Comparison of ENCODE assay signal across 16 cellular contexts in the genomic region with DNA sequence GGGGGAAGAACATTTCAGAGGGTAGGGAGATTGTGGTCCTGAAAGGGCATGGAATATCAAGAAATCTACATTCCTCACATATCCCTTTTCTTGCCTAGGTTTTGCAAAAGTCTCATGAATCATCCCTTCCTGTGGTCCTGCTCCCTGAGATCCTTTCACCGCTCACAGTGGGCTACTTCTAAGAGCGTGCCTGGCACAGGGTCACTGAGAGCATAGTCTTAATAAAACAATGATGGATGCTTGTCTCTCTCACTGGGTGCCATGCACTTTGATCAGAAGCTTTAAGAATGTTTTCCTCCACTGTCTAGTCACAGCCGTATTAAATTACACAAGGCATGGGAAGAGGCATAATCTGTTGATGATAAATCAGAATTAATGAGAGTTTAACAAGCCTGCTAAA.
DNase-seq lines count a peak whose midpoint lies in the region; ATAC-seq and TF ChIP-seq lines count a peak whose summit lies in the region.
"Had no signal": no experiment of that assay in that cellular context is flagged by ENCODE, and none has a peak within 500 bp of the region (broad histone marks: within the 10 kb centered on the region; RNA-seq: fewer than 3 reads in every experiment).

No MANE protein-coding gene starts in this region.

- H3K4me3 ChIP-seq in AG10803 (ENCODE audit: low read length), result no peak overlapping the region
- H3K4me3 ChIP-seq in HEK293 (ENCODE audit: low read depth, low read length), result no peak overlapping the region
- peak overlapping the region; percentile 2; the same call in 1 of the 2 replicates for H3K4me3 ChIP-seq in iPS-20b (ENCODE audit: low read length)
- no peak overlapping the region for H3K4me3 ChIP-seq in colonic mucosa
- H3K4me3 ChIP-seq in upper lobe of left lung, result no peak overlapping the region
- no peak overlapping the region for H3K4me3 ChIP-seq in adrenal gland
- H3K4me3 ChIP-seq: A549 had no signal

- WGBS in upper lobe of left lung, 2 donors, result 49 to 65% methylated on average over 3 of the region's 3 CpGs
- WGBS in adrenal gland, 4 donors, result 36 to 55% (median 52%) methylated on average over 3 of the region's 3 CpGs

- ATAC-seq in upper lobe of left lung (ENCODE audit: low FRiP score in 2 of 2), result no peak
- ATAC-seq: A549, HCT116 had no signal

- TF ChIP-seq CTCF in AG10803 (conservative IDR thresholded peaks at IDR 0.05; ENCODE audit: low read length) (no peak), HEK293 (tag by site-specific recombination; IDR thresholded peaks at IDR 0.05) (no peak), colonic mucosa (IDR thresholded peaks at IDR 0.05) (no peak), upper lobe of left lung (IDR thresholded peaks at IDR 0.05) (no peak), adrenal gland (IDR thresholded peaks at IDR 0.05) (no peak)

- H3K9ac ChIP-seq in iPS-20b (ENCODE audit: low read depth, low read length) (0 out of 2 replicates have a peak overlapping the region, but pooled peaks have one; percentile 10), colonic mucosa (ENCODE audit: low read depth in 2 of 2, low read length in 2 of 2) (no peak overlapping the region)

- TF ChIP-seq EP300 in upper lobe of left lung (IDR thresholded peaks at IDR 0.05), result no peak

- H3K4me1 ChIP-seq in HEK293 (ENCODE audit: control insufficient read depth, insufficient read depth, low read length), result peaks cover 4% of the 10 kb centered on the region; the same call in 1 of the 2 replicates
- peaks cover 52% of the 10 kb centered on the region; the same call in 1 of the 2 replicates for H3K4me1 ChIP-seq in iPS-20b (ENCODE audit: insufficient read depth, low read length)
- no peaks in the 10 kb centered on the region for H3K4me1 ChIP-seq in colonic mucosa
- H3K4me1 ChIP-seq in upper lobe of left lung, result no peaks in the 10 kb centered on the region
- H3K4me1 ChIP-seq in adrenal gland (replicated peaks in 1 of 2), result no peaks in the 10 kb centered on the region
- H3K4me1 ChIP-seq: A549 had no signal

- H3K27ac ChIP-seq in HEK293 (ENCODE audit: extremely low read depth, low read depth, low read length) (no peak overlapping the region), iPS-20b (ENCODE audit: low read length) (no peak overlapping the region), colonic mucosa (no peak overlapping the region), upper lobe of left lung (no peak overlapping the region), adrenal gland (no peak overlapping the region)
- H3K27ac ChIP-seq: A549, RWPE1 had no signal

- CTCF ChIA-PET in HEK293 (lab: Yijun Ruan, JAX), result no interaction called here

- H3K27me3 ChIP-seq in iPS-20b (ENCODE audit: insufficient read depth, low read length) (peaks cover 4% of the 10 kb centered on the region; the same call in 1 of the 2 replicates), colonic mucosa (no peaks in the 10 kb centered on the region), upper lobe of left lung (no peaks in the 10 kb centered on the region), adrenal gland (no peaks in the 10 kb centered on the region)

- TF ChIP-seq POLR2A in upper lobe of left lung (IDR thresholded peaks at IDR 0.05), result no peak
- TF ChIP-seq POLR2A in adrenal gland (IDR thresholded peaks at IDR 0.05), result no peak

- H3K9me3 ChIP-seq in HEK293 (ENCODE audit: control insufficient read depth, insufficient read depth, low read depth, low read length) (no peaks in the 10 kb centered on the region), iPS-20b (ENCODE audit: insufficient read depth, low read depth, low read length) (no peaks in the 10 kb centered on the region), colonic mucosa (no peaks in the 10 kb centered on the region), upper lobe of left lung (no peaks in the 10 kb centered on the region), adrenal gland (replicated peaks in 1 of 3) (no peaks in the 10 kb centered on the region)
- H3K9me3 ChIP-seq: A549 had no signal

- DNase-seq in AG10803 (ENCODE audit: low read depth) (peak; percentile 10), amniotic epithelial cell (ENCODE audit: low read depth) (peak; percentile 9), NCI-H1092 treated with DMSO at 0.1 percent for 48 hours (lab: John Stamatoyannopoulos, UW) (no peak), colonic mucosa (no peak), upper lobe of left lung (no peak), adrenal gland (no peak)
- DNase-seq: DMS79 treated with DMSO at 0.1 percent for 48 hours, NCI-H187, NCI-H2107, NCI-H226, NCI-H526 had no signal

- POLR2A ChIA-PET in HEK293 (lab: Yijun Ruan, JAX), result no interaction called here

- H3K36me3 ChIP-seq in HEK293 (ENCODE audit: control insufficient read depth in 2 of 2, insufficient read depth in 1 of 2, low read length in 2 of 2) (no peaks in the 10 kb centered on the region), iPS-20b (ENCODE audit: insufficient read depth, low read depth, low read length) (no peaks in the 10 kb centered on the region), colonic mucosa (no peaks in the 10 kb centered on the region), upper lobe of left lung (no peaks in the 10 kb centered on the region), adrenal gland (replicated peaks in 1 of 2) (no peaks in the 10 kb centered on the region)

- intact Hi-C loops in colonic mucosa (cut with DNase I), result no loop called here
- intact Hi-C loops in adrenal gland (cut with DNase I), result no loop called here

TF ChIP-seq in HEK293, 187 proteins besides CTCF, POLR2A, EP300 and RAD21:
- no peak for TF ChIP-seq PRDM1 (tag by site-specific recombination; IDR thresholded peaks at IDR 0.05)
- no peak for TF ChIP-seq OSR2 (tag by site-specific recombination; IDR thresholded peaks at IDR 0.05)
- TF ChIP-seq ZBTB17 (tag by site-specific recombination; IDR thresholded peaks at IDR 0.05), result peak; percentile 26; the same call in 1 of the 2 replicates
- no peak for TF ChIP-seq ZFHX2 (tag by site-specific recombination; conservative IDR thresholded peaks at IDR 0.05)
- TF ChIP-seq, protein P1, sequence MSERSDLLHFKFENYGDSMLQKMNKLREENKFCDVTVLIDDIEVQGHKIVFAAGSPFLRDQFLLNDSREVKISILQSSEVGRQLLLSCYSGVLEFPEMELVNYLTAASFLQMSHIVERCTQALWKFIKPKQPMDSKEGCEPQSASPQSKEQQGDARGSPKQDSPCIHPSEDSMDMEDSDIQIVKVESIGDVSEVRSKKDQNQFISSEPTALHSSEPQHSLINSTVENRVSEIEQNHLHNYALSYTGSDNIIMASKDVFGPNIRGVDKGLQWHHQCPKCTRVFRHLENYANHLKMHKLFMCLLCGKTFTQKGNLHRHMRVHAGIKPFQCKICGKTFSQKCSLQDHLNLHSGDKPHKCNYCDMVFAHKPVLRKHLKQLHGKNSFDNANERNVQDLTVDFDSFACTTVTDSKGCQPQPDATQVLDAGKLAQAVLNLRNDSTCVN (tag by site-specific recombination; optimal IDR thresholded peaks at IDR 0.05), result no peak
- no peak for TF ChIP-seq ZNF626 (tag by site-specific recombination; IDR thresholded peaks at IDR 0.05)
- TF ChIP-seq ZNF843 (tag by site-specific recombination; IDR thresholded peaks at IDR 0.05), result 0 out of 2 replicates have a peak, but pooled peaks have one; percentile 32
- TF ChIP-seq ZIC2 (tag by site-specific recombination; IDR thresholded peaks at IDR 0.05), result peak; percentile 95
- TF ChIP-seq ZNF747 (tag by site-specific recombination; IDR thresholded peaks at IDR 0.05), result no peak
- no peak for TF ChIP-seq ZNF155 (tag by site-specific recombination; IDR thresholded peaks at IDR 0.05)
- no peak for TF ChIP-seq ZNF341 (tag by site-specific recombination; IDR thresholded peaks at IDR 0.05; ENCODE audit: low read depth)
- TF ChIP-seq FEZF1 (tag by site-specific recombination; IDR thresholded peaks at IDR 0.05), result peak; percentile 30; the same call in 1 of the 2 replicates

Comparison
In these comparisons a context has a peak if more than half of its experiments do, and no peak if none do; other contexts are left out.
1. DNase-seq: peak in AG10803 (single experiment) and amniotic epithelial cell (single experiment); none in NCI-H1092 treated with DMSO at 0.1 percent for 48 hours (single experiment), colonic mucosa (single experiment), upper lobe of left lung (0 of 2) and adrenal gland (0 of 7).